In the genomic region with DNA sequence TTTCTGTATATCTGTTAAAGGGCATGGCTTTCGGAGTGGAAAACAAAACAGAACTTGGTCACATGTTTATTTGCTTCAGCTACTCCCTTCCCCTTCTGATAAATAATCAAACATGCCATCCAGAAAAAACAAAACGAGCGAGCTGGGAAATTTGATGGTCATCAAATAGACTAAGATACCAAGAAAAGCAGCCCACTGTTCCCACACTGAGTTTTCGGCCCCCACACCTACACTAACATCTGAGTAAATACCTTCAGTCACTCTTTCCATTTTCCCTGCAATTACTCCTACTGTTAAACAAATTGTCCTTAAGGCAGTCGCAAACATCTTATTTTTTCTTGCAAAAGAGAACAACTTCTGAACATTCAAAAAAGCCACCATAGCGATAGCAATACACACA, we compare ENCODE assay signal across 8 cellular contexts.
DNase-seq lines count a peak whose midpoint lies in the region; ATAC-seq and TF ChIP-seq lines count a peak whose summit lies in the region.

No MANE protein-coding gene starts in this region.

- H3K9me3 Mint-ChIP-seq in dendritic cell treated with granulocyte-macrophage colony-stimulating factor and Interleukin-4, amounts not matched to agents 40 ng/mL and 50 ng/mL, for 4 days, result no peaks in the 10 kb centered on the region
- no peaks in the 10 kb centered on the region for H3K9me3 Mint-ChIP-seq in neural crest cell

- H3K4me3 Mint-ChIP-seq in dendritic cell treated with granulocyte-macrophage colony-stimulating factor and Interleukin-4, amounts not matched to agents 40 ng/mL and 50 ng/mL, for 4 days, result peak overlapping the region; percentile 49
- H3K4me3 Mint-ChIP-seq in neural crest cell, result peak overlapping the region; percentile 86

- peak overlapping the region; percentile 44 for H3K4me3 ChIP-seq in AG09309 (ENCODE audit: control insufficient read depth, low read depth, low read length)

- TF ChIP-seq CTCF in AG09309 (IDR thresholded peaks at IDR 0.05; ENCODE audit: control insufficient read depth, insufficient read depth, low read depth, low read length, missing control alignments) (no peak), neural crest cell (conservative IDR thresholded peaks at IDR 0.05) (no peak)

- peak overlapping the region; percentile 80 for H3K27ac Mint-ChIP-seq in dendritic cell treated with granulocyte-macrophage colony-stimulating factor and Interleukin-4, amounts not matched to agents 40 ng/mL and 50 ng/mL, for 4 days
- H3K27ac Mint-ChIP-seq in neural crest cell (ENCODE audit: unreplicated experiment), result no peak overlapping the region

- ATAC-seq in GM18520 (IDR thresholded peaks at IDR 0.05; ENCODE audit: unreplicated experiment) (no peak), HG03135 (IDR thresholded peaks at IDR 0.05; ENCODE audit: unreplicated experiment) (no peak), left lobe of liver (no peak), GM19397 (IDR thresholded peaks at IDR 0.05; ENCODE audit: unreplicated experiment) (no peak)

- DNase-seq in AG09309 (ENCODE audit: low read depth) (no peak), NCI-H146 (lab: John Stamatoyannopoulos, UW) (peak; percentile 36), neural crest cell (ENCODE audit: low read depth, low spot score) (no peak), left lobe of liver (ENCODE audit: low spot score) (no peak)

- intact Hi-C loops in dendritic cell treated with granulocyte-macrophage colony-stimulating factor and Interleukin-4, amounts not matched to agents 40 ng/mL and 50 ng/mL, for 4 days (cut with micrococcal nuclease), result no loop called here

- no peaks in the 10 kb centered on the region for H3K27me3 Mint-ChIP-seq in dendritic cell treated with granulocyte-macrophage colony-stimulating factor and Interleukin-4, amounts not matched to agents 40 ng/mL and 50 ng/mL, for 4 days
- no peaks in the 10 kb centered on the region for H3K27me3 Mint-ChIP-seq in neural crest cell (ENCODE audit: low read depth)

- H3K4me1 Mint-ChIP-seq in dendritic cell treated with granulocyte-macrophage colony-stimulating factor and Interleukin-4, amounts not matched to agents 40 ng/mL and 50 ng/mL, for 4 days (ENCODE audit: low read depth), result peaks cover 34% of the 10 kb centered on the region
- H3K4me1 Mint-ChIP-seq in neural crest cell, result peaks cover 57% of the 10 kb centered on the region

- no peaks in the 10 kb centered on the region for H3K36me3 Mint-ChIP-seq in dendritic cell treated with granulocyte-macrophage colony-stimulating factor and Interleukin-4, amounts not matched to agents 40 ng/mL and 50 ng/mL, for 4 days (ENCODE audit: low read depth)
- no peaks in the 10 kb centered on the region for H3K36me3 Mint-ChIP-seq in neural crest cell (ENCODE audit: low read depth)
